In the genomic region with DNA sequence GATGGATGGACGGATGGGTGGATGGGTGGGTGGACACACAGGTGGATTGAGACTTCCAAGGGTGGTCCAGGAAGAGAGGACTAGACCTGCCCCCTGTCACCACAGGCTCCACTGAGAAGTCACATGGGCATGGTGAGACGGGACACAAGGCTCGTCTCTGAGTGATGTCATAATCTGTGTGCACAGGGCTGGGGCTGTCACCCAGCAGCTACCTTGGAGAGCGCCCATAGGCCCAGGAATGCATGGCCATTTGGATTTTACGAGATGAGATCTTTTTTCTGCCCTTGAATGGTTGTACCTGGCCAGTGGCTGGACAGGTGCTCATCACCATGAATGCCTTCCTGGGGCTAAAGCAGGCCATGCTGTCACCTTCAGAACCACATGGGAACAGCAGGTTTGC, we compare ENCODE assay signal across 23 cellular contexts. TPM values are rescaled to one million over a fixed set of nuclear protein-coding genes. Genes with fewer than 3 reads are reported as not detected.
DNase-seq lines count a peak whose midpoint lies in the region; ATAC-seq, FAIRE-seq and TF ChIP-seq lines count a peak whose summit lies in the region.
"Had no signal": no experiment of that assay in that cellular context is flagged by ENCODE, and none has a peak within 500 bp of the region (broad histone marks: within the 10 kb centered on the region; RNA-seq: fewer than 3 reads in every experiment).

No MANE protein-coding gene starts in this region.

- H4K20me1 ChIP-seq in SK-N-SH (ENCODE audit: insufficient read depth) (0 out of 2 replicates have a peak, but pooled peaks cover 6% of the 10 kb centered on the region), HCT116 (ENCODE audit: insufficient read depth) (no peaks in the 10 kb centered on the region), GM12878 (ENCODE audit: control insufficient read depth, insufficient read depth) (no peaks in the 10 kb centered on the region)

- H3F3A ChIP-seq in SK-N-SH (replicated peaks; ENCODE audit: insufficient read depth), result peaks cover 4% of the 10 kb centered on the region

- 75% methylated on average over 2 of the region's 5 CpGs for whole genome bisulfite sequencing in SK-N-SH (ENCODE audit: low lambda C conversion rate)
- 26% methylated on average over 5 of the region's 5 CpGs for WGBS in GM12878 (ENCODE audit: insufficient coverage, insufficient replicate concordance, low lambda C conversion rate, missing lambda C conversion rate)
- 43 to 53% methylated on average over 5 of the region's 5 CpGs for WGBS in thyroid gland, 2 donors

- no peaks in the 10 kb centered on the region for H3K36me3 ChIP-seq in SK-N-SH (replicated peaks in 1 of 2; ENCODE audit: control insufficient read depth in 1 of 2, insufficient read depth in 2 of 2, low read length in 1 of 2)
- no peaks in the 10 kb centered on the region for H3K36me3 ChIP-seq in HCT116 (ENCODE audit: control insufficient read depth in 1 of 2, insufficient read depth in 2 of 2, low read length in 2 of 2)
- no peaks in the 10 kb centered on the region for H3K36me3 ChIP-seq in GM12878 (ENCODE audit: control insufficient read depth in 2 of 2, insufficient read depth in 2 of 2, low read length in 1 of 2)
- H3K36me3 ChIP-seq in thyroid gland, result no peaks in the 10 kb centered on the region

- POLR2A ChIA-PET in SK-N-SH (lab: Yijun Ruan, JAX) (no interaction called here), HCT116 (lab: Charles Lee) (no interaction called here), GM12878 (lab: Charles Lee) (no interaction called here)
- POLR2A ChIA-PET in activated CD4-positive, alpha-beta memory T cell treated with anti-CD3 and anti-CD28 coated beads for 36 hours (lab: Charles Lee), result no interaction called here

- no peak overlapping the region for H3K27ac Mint-ChIP-seq in nephron
- no peak overlapping the region for H3K27ac Mint-ChIP-seq in activated CD4-positive, alpha-beta memory T cell treated with anti-CD3 and anti-CD28 coated beads for 36 hours
- H3K27ac Mint-ChIP-seq: activated naive CD4-positive, alpha-beta T cell treated with anti-CD3 and anti-CD28 coated beads for 36 hours; B cell; stimulated activated memory B cell treated with anti-CD40 and anti-IgM and Interleukin-4, amounts not matched to agents 10 μg/mL and 1 μg/mL and 100 μg/mL, for 72 hours had no signal

- H3K27me3 ChIP-seq in SK-N-SH (ENCODE audit: insufficient read depth) (no peaks in the 10 kb centered on the region), HCT116 (ENCODE audit: insufficient read depth, low read length) (peaks cover 9% of the 10 kb centered on the region; the same call in 1 of the 2 replicates), GM12878 (replicated peaks in 1 of 2; ENCODE audit: control insufficient read depth in 2 of 2, insufficient read depth in 2 of 2, low read length in 1 of 2) (peaks cover 3 to 4% of the 10 kb centered on the region in 2 experiments), thyroid gland (peaks cover 7% of the 10 kb centered on the region)

- no peaks in the 10 kb centered on the region for H3K79me2 ChIP-seq in SK-N-SH (ENCODE audit: insufficient read depth)
- no peaks in the 10 kb centered on the region for H3K79me2 ChIP-seq in HCT116 (ENCODE audit: insufficient read depth, low read length)
- no peaks in the 10 kb centered on the region for H3K79me2 ChIP-seq in GM12878 (ENCODE audit: control insufficient read depth, insufficient read depth, low read length)

- DNase-seq in SK-N-SH, result no peak
- DNase-seq in HCT116 (ENCODE audit: low read depth, low spot score), result no peak
- DNase-seq in GM12878 (ENCODE audit: low read depth, low spot score), result no peak
- no peak for DNase-seq in GM12892 (ENCODE audit: insufficient read length)
- DNase-seq in thyroid gland, result no peak
- DNase-seq in activated CD4-positive, alpha-beta memory T cell treated with anti-CD3 and anti-CD28 coated beads for 36 hours, result no peak
- DNase-seq: 8988T; activated CD8-positive, alpha-beta memory T cell treated with anti-CD3 and anti-CD28 coated beads for 24 hours; activated naive CD4-positive, alpha-beta T cell treated with anti-CD3 and anti-CD28 coated beads for 36 hours; activated T-cell treated with anti-CD3 and anti-CD28 coated beads, Interleukin-2, amount 50 U/mL, for 4 hours; NCI-H1417; NCI-H510A; occipital lobe; stimulated activated CD4-positive, alpha-beta T cell treated with anti-CD3 and anti-CD28 coated beads, Interleukin-2, amount 100 ng/mL, for 24 hours; T1000 had no signal

- SMC1A ChIA-PET in GM12878 (lab: Charles Lee; ENCODE audit: uncharacterized antibody, unreplicated experiment), result no interaction called here

- no peak overlapping the region for H3K27ac ChIP-seq in SK-N-SH (ENCODE audit: low read depth in 2 of 2, low read length in 1 of 2)
- H3K27ac ChIP-seq in HCT116 (ENCODE audit: low read depth, low read length), result no peak overlapping the region
- no peak overlapping the region for H3K27ac ChIP-seq in GM12878 (ENCODE audit: control insufficient read depth, insufficient read depth)
- H3K27ac ChIP-seq in thyroid gland, result no peak overlapping the region
- H3K27ac ChIP-seq: skin epidermis had no signal

- H3K9me3 ChIP-seq in SK-N-SH (no peaks in the 10 kb centered on the region), HCT116 (ENCODE audit: control insufficient read depth in 1 of 2, insufficient read depth in 1 of 2, low read depth in 1 of 2, low read length in 2 of 2) (no peaks in the 10 kb centered on the region), GM12878 (replicated peaks; ENCODE audit: control insufficient read depth, insufficient read depth, low read length) (no peaks in the 10 kb centered on the region), thyroid gland (no peaks in the 10 kb centered on the region)

- TF ChIP-seq EP300 in SK-N-SH (IDR thresholded peaks at IDR 0.05; ENCODE audit: borderline replicate concordance in 1 of 2, low read depth in 1 of 2, low read length in 1 of 2), result no peak
- no peak for TF ChIP-seq EP300 in GM12878 (IDR thresholded peaks at IDR 0.05; ENCODE audit: borderline replicate concordance in 1 of 2, control insufficient read depth in 1 of 2, low read depth in 2 of 2, low read length in 2 of 2)

- FAIRE-seq in GM12878 (lab: Jason Lieb, UNC) (no peak), GM12892 (lab: Jason Lieb, UNC) (no peak)
- FAIRE-seq: GM19239 had no signal

- H2AFZ ChIP-seq in SK-N-SH (ENCODE audit: low read depth) (no peak overlapping the region), HCT116 (ENCODE audit: low read depth, low read length, poor library complexity, severe bottlenecking) (no peak overlapping the region), GM12878 (ENCODE audit: control insufficient read depth, low read depth, low read length) (no peak overlapping the region)

- TF ChIP-seq POLR2A in HCT116 (IDR thresholded peaks at IDR 0.05; ENCODE audit: borderline replicate concordance, extremely low read depth, insufficient read depth, insufficient read length), result no peak
- TF ChIP-seq POLR2A in GM12878 (IDR thresholded peaks at IDR 0.05; ENCODE audit: low read depth, low read length), result no peak
- no peak for TF ChIP-seq POLR2A in GM12892 (IDR thresholded peaks at IDR 0.05; ENCODE audit: low read depth, low read length)
- no peak for TF ChIP-seq POLR2A in thyroid gland (IDR thresholded peaks at IDR 0.05)

- no peak for ATAC-seq in SK-N-SH treated with all-trans-retinoic acid at 6 μM for 48 hours
- no peak for ATAC-seq in HCT116
- no peak for ATAC-seq in GM12878
- ATAC-seq: activated T-cell treated with anti-CD3 and anti-CD28 coated beads, Interleukin-2, amount 50 U/mL, for 4 hours; stimulated activated memory B cell treated with anti-CD40 and anti-IgM and Interleukin-4, amounts not matched to agents 10 μg/mL and 1 μg/mL and 100 μg/mL, for 72 hours had no signal

- TF ChIP-seq CTCF in SK-N-SH (IDR thresholded peaks at IDR 0.05) (no peak), HCT116 (IDR thresholded peaks at IDR 0.05 in 2 of 3, conservative IDR thresholded peaks at IDR 0.05 in 1 of 3; ENCODE audit: borderline replicate concordance in 1 of 3, insufficient read depth in 1 of 3, low read depth in 2 of 3, low read length in 2 of 3) (no peak), GM12878 (IDR thresholded peaks at IDR 0.05 in 2 of 3, conservative IDR thresholded peaks at IDR 0.05 in 1 of 3; ENCODE audit: control insufficient read depth in 2 of 3, extremely low read depth in 1 of 3, insufficient read depth in 1 of 3, low read depth in 3 of 3, low read length in 3 of 3) (no peak), nephron (IDR thresholded peaks at IDR 0.05; ENCODE audit: unreplicated experiment in 3 of 3) (no peak), thyroid gland (IDR thresholded peaks at IDR 0.05) (no peak)

- H3K4me3 ChIP-seq in SK-N-SH (ENCODE audit: low read depth in 2 of 2, low read length in 1 of 2), result no peak overlapping the region
- H3K4me3 ChIP-seq in HCT116 (replicated peaks in 1 of 2; ENCODE audit: low read depth in 1 of 2, low read length in 2 of 2), result no peak overlapping the region
- no peak overlapping the region for H3K4me3 ChIP-seq in GM12878
- H3K4me3 ChIP-seq in thyroid gland (replicated peaks in 1 of 3), result no peak overlapping the region
- H3K4me3 ChIP-seq: skin epidermis had no signal

- H3K4me1 Mint-ChIP-seq in nephron, result peaks cover 6% of the 10 kb centered on the region
- H3K4me1 Mint-ChIP-seq in activated CD4-positive, alpha-beta memory T cell treated with anti-CD3 and anti-CD28 coated beads for 36 hours (ENCODE audit: low read depth), result peaks cover 3% of the 10 kb centered on the region
- H3K4me1 Mint-ChIP-seq: central memory CD8-positive, alpha-beta T cell had no signal

- H3K36me3 Mint-ChIP-seq in nephron (ENCODE audit: low read depth), result no peaks in the 10 kb centered on the region
- no peaks in the 10 kb centered on the region for H3K36me3 Mint-ChIP-seq in activated CD4-positive, alpha-beta memory T cell treated with anti-CD3 and anti-CD28 coated beads for 36 hours
- H3K36me3 Mint-ChIP-seq: stimulated activated memory B cell treated with anti-CD40 and anti-IgM and Interleukin-4, amounts not matched to agents 10 μg/mL and 1 μg/mL and 100 μg/mL, for 72 hours had no signal

- no peak for TF ChIP-seq RAD21 in SK-N-SH (IDR thresholded peaks at IDR 0.05; ENCODE audit: low read length)
- no peak for TF ChIP-seq RAD21 in HCT116 (IDR thresholded peaks at IDR 0.05; ENCODE audit: low read depth)
- TF ChIP-seq RAD21 in GM12878 (IDR thresholded peaks at IDR 0.05; ENCODE audit: insufficient read depth, low read depth, low read length), result no peak

- BruUV-seq in HCT116 (replicated peaks; lab: Mats Ljungman, UMichigan) (no TSS peak), GM12878 (replicated peaks; lab: Mats Ljungman, UMichigan) (no TSS peak)

- peak overlapping the region in 2 of 3 experiments; percentile 17 to 51 for H3K4me3 Mint-ChIP-seq in nephron
- H3K4me3 Mint-ChIP-seq in activated CD4-positive, alpha-beta memory T cell treated with anti-CD3 and anti-CD28 coated beads for 36 hours, result no peak overlapping the region
- H3K4me3 Mint-ChIP-seq: activated naive CD4-positive, alpha-beta T cell treated with anti-CD3 and anti-CD28 coated beads for 36 hours; activated T-cell treated with anti-CD3 and anti-CD28 coated beads, Interleukin-2, amount 50 U/mL, for 4 hours; B cell; central memory CD8-positive, alpha-beta T cell; stimulated activated memory B cell treated with anti-CD40 and anti-IgM and Interleukin-4, amounts not matched to agents 10 μg/mL and 1 μg/mL and 100 μg/mL, for 72 hours had no signal

- RAD21 ChIA-PET in HCT116 (lab: Charles Lee; ENCODE audit: low non-redundant PET in 1 of 2, low total read pairs in 2 of 2, uncharacterized antibody in 2 of 2, unreplicated experiment in 2 of 2), result no interaction called here
- RAD21 ChIA-PET in GM12878 (lab: Charles Lee; ENCODE audit: unreplicated experiment), result no interaction called here

- H3K27me3 Mint-ChIP-seq in nephron (ENCODE audit: low read depth), result peaks cover 89% of the 10 kb centered on the region
- H3K27me3 Mint-ChIP-seq in activated CD4-positive, alpha-beta memory T cell treated with anti-CD3 and anti-CD28 coated beads for 36 hours, result peaks cover 44% of the 10 kb centered on the region

- CTCF ChIA-PET in SK-N-SH (lab: Yijun Ruan, JAX) (interaction anchor here (9.9 kb wide), 1 partner anchor 322 kb away, joined by 290 read pairs; no protein-coding TSS in a partner anchor), HCT116 (lab: Charles Lee) (no interaction called here), GM12878 (lab: Yijun Ruan, JAX) (no interaction called here)
- CTCF ChIA-PET in activated CD4-positive, alpha-beta memory T cell treated with anti-CD3 and anti-CD28 coated beads for 36 hours (lab: Charles Lee), result no interaction called here

- in situ Hi-C loops in GM12878 (cut with MboI), result no loop called here

- no peak overlapping the region for H3K4me2 ChIP-seq in SK-N-SH
- H3K4me2 ChIP-seq in HCT116 (ENCODE audit: low read length), result no peak overlapping the region
- H3K4me2 ChIP-seq in GM12878 (ENCODE audit: control insufficient read depth, insufficient read depth), result no peak overlapping the region

- H3K9me2 ChIP-seq in SK-N-SH, result no peaks in the 10 kb centered on the region
- no peaks in the 10 kb centered on the region for H3K9me2 ChIP-seq in HCT116 (ENCODE audit: insufficient read depth)

- peaks cover 3% of the 10 kb centered on the region for H3K9me3 Mint-ChIP-seq in nephron
- H3K9me3 Mint-ChIP-seq in activated CD4-positive, alpha-beta memory T cell treated with anti-CD3 and anti-CD28 coated beads for 36 hours, result no peaks in the 10 kb centered on the region
- H3K9me3 Mint-ChIP-seq: activated naive CD4-positive, alpha-beta T cell treated with anti-CD3 and anti-CD28 coated beads for 36 hours; activated T-cell treated with anti-CD3 and anti-CD28 coated beads, Interleukin-2, amount 50 U/mL, for 4 hours had no signal

- intact Hi-C loops in HCT116 (cut with micrococcal nuclease), result no loop called here
- intact Hi-C loops in GM12878 (cut with micrococcal nuclease; ENCODE audit: unreplicated experiment), result no loop called here
- intact Hi-C loops in thyroid gland (cut with DNase I), result no loop called here
- intact Hi-C loops in activated CD4-positive, alpha-beta memory T cell treated with anti-CD3 and anti-CD28 coated beads for 36 hours (cut with micrococcal nuclease), result no loop called here

- H3K9ac ChIP-seq in SK-N-SH (no peak overlapping the region), HCT116 (ENCODE audit: low read length) (no peak overlapping the region), GM12878 (ENCODE audit: control insufficient read depth, insufficient read depth, low read length) (no peak overlapping the region)

- H3K4me1 ChIP-seq in SK-N-SH (ENCODE audit: control insufficient read depth in 1 of 2, insufficient read depth in 2 of 2, low read depth in 1 of 2, low read length in 1 of 2) (peaks cover 0 to 12% of the 10 kb centered on the region in 2 experiments; a peak in 2 of 4 replicates), HCT116 (ENCODE audit: control insufficient read depth in 1 of 2, insufficient read depth in 2 of 2, low read length in 2 of 2) (peaks cover 4 to 5% of the 10 kb centered on the region in 2 experiments; a peak in 2 of 4 replicates), GM12878 (ENCODE audit: control insufficient read depth, insufficient read depth, low read length) (no peaks in the 10 kb centered on the region), thyroid gland (peaks cover 7 to 25% of the 10 kb centered on the region in 2 donors)

RNA-seq across cellular contexts. Expression of gene OLFM1, which starts 3.1 kb away (rescaled TPM):
- polyA plus RNA-seq in SK-N-SH (2012; rRNA removed) (13.3 and 15.9 TPM in 2 replicates), GM12878 (2011; rRNA removed) (not detected in 2 replicates), GM12878 (2014; fragmentation: Illumina TruSeq; extraction: Trizol) (not detected in 2 replicates), GM12878 (2014; fragmentation: Nextera tagmentation; extraction: Ambion mirVana) (not detected), GM12878 (2014; rRNA removed) (not detected in 2 replicates), GM12878 (2016; fragmentation: Nextera tagmentation; extraction: Ambion mirVana) (not detected)
- 16.6 and 17.2 TPM in 2 replicates for polyA plus RNA-seq in SK-N-SH (2012; cell fraction: cytosol; rRNA removed)
- 6.9 and 7.5 TPM in 2 replicates for polyA plus RNA-seq in SK-N-SH (2012; cell fraction: nucleus; rRNA removed)
- total RNA-seq in HCT116 (2021; ENCODE audit: unreplicated experiment) (3.5 TPM), GM12878 (2014; rRNA removed) (not detected in 2 replicates), GM12878 (2014; rRNA removed; fragmentation: Illumina TruSeq; extraction: Trizol) (not detected in 2 replicates), GM12878 (2021) (0.21 TPM in 1 of 2 replicates, not detected in the other), thyroid gland (10 to 100 TPM in 3 of 4 donors, 1 to 10 TPM in 1; 7.2 to 25.8 (median 17.4) TPM)
- polyA plus RNA-seq in HCT116 (2012), result 3.5 and 4.6 TPM in 2 replicates
- not detected in 2 replicates for total RNA-seq in GM12878 (2013; cell fraction: nucleolus; rRNA removed)
- not detected for polyA plus RNA-seq in GM12878 (2011; ENCODE audit: low read depth)
- not detected in 2 replicates for polyA plus RNA-seq in GM12878 (2011; cell fraction: cytosol; rRNA removed)
- not detected in 2 replicates for polyA plus RNA-seq in GM12878 (2011; cell fraction: nucleus; rRNA removed)
- polyA plus RNA-seq in GM12878 (2012), result not detected in 2 replicates
- polyA minus RNA-seq in GM12878 (2011; rRNA and poly(A)+ RNA removed), result not detected in 2 replicates
- polyA minus RNA-seq in GM12878 (2011; cell fraction: cytosol; rRNA and poly(A)+ RNA removed), result not detected in 2 replicates
- polyA minus RNA-seq in GM12878 (2011; cell fraction: nucleus; rRNA and poly(A)+ RNA removed), result not detected in 2 replicates
- not detected for polyA plus RNA-seq in GM12892 (2012; ENCODE audit: missing spikeins)
- total RNA-seq in activated CD4-positive, alpha-beta memory T cell treated with anti-CD3 and anti-CD28 coated beads for 36 hours, result not detected
- total RNA-seq: activated naive CD4-positive, alpha-beta T cell treated with anti-CD3 and anti-CD28 coated beads for 36 hours; B cell; epithelial cell of proximal tubule had no signal

Comparison
In these comparisons a context has a peak if more than half of its experiments do, and no peak if none do; other contexts are left out.
1. Of the 26 proteins assayed by ChIP-seq in both GM12878 and SK-N-SH: peak only in GM12878: none; only in SK-N-SH: none; in both: REST; in neither: 25.